Comparison of ENCODE assay signal across 18 cellular contexts in genomic region chrX:44032479-44032878, GRCh38. TPM values are rescaled to one million over a fixed set of nuclear protein-coding genes. Genes with fewer than 3 reads are reported as not detected.
"Had no signal": no experiment of that assay in that cellular context is flagged by ENCODE, and none has a peak within 500 bp of the region (broad histone marks: within the 10 kb centered on the region; RNA-seq: fewer than 3 reads in every experiment).

No MANE protein-coding gene starts in this region.

- H3K79me2 ChIP-seq: parathyroid adenoma had no signal

- H3K36me3 Mint-ChIP-seq: activated naive CD8-positive, alpha-beta T cell; neural progenitor cell had no signal

- H3K4me1 ChIP-seq: gastrocnemius medialis, heart right ventricle, left lung, neural progenitor cell, parathyroid adenoma had no signal

- H3K27me3 ChIP-seq: gastrocnemius medialis, neural progenitor cell had no signal

- H3K27me3 Mint-ChIP-seq: activated naive CD8-positive, alpha-beta T cell had no signal

- H3K4me3 Mint-ChIP-seq: activated naive CD8-positive, alpha-beta T cell; memory B cell; neural progenitor cell had no signal

- H3K27ac Mint-ChIP-seq: activated naive CD8-positive, alpha-beta T cell; memory B cell; neural progenitor cell had no signal

- ATAC-seq: gastrocnemius medialis, heart right ventricle, left lung had no signal

- H3K4me3 ChIP-seq: gastrocnemius medialis, heart right ventricle, left lung, neural progenitor cell had no signal

- DNase-seq: activated effector memory CD4-positive, alpha-beta T cell treated with Interleukin-2 at 50 U/mL for 16 hours; activated T-cell treated with anti-CD3 and anti-CD28 coated beads for 4 hours; aorta; gastrocnemius medialis; heart right ventricle; left lung; retina; stimulated activated CD4-positive, alpha-beta T cell treated with anti-CD3 and anti-CD28 coated beads, Interleukin-15, amount 100 ng/mL, for 24 hours; stimulated activated CD4-positive, alpha-beta T cell treated with anti-CD3 and anti-CD28 coated beads, Interleukin-4, amount 100 ng/mL, for 24 hours; trophoblast cell had no signal

- H3K4me2 ChIP-seq: neural progenitor cell had no signal

- H3K9ac ChIP-seq: neural progenitor cell, parathyroid adenoma had no signal

- H3K9me3 ChIP-seq: gastrocnemius medialis, left lung had no signal

- H2AFZ ChIP-seq: neural progenitor cell, parathyroid adenoma had no signal

- H3K9me3 Mint-ChIP-seq: neural progenitor cell had no signal

- H3K27ac ChIP-seq: gastrocnemius medialis, heart right ventricle, left lung, neural progenitor cell, parathyroid adenoma, VCaP had no signal

- H3K36me3 ChIP-seq: gastrocnemius medialis, heart right ventricle, left lung, neural progenitor cell had no signal

RNA-seq across cellular contexts. Expression of gene NDP, which starts 59.3 kb away (rescaled TPM):
- total RNA-seq: activated CD8-positive, alpha-beta memory T cell treated with anti-CD3 and anti-CD28 coated beads for 36 hours; bronchial epithelial cell; gastrocnemius medialis; left lung had no signal
- polyA plus RNA-seq: keratinocyte had no signal
